Comparison of ENCODE assay signal across 16 cellular contexts in genomic region chr2:197673606-197674005, GRCh38. TPM values are rescaled to one million over a fixed set of nuclear protein-coding genes. Genes with fewer than 3 reads are reported as not detected.
DNase-seq lines count a peak whose midpoint lies in the region; FAIRE-seq lines count a peak whose summit lies in the region.
"Had no signal": no experiment of that assay in that cellular context is flagged by ENCODE, and none has a peak within 500 bp of the region (broad histone marks: within the 10 kb centered on the region; RNA-seq: fewer than 3 reads in every experiment).

No MANE protein-coding gene starts in this region.

- H3K9ac ChIP-seq in SK-N-MC (ENCODE audit: insufficient read length): peak overlapping the region; percentile 86

- H3K4me1 ChIP-seq in ectodermal cell (ENCODE audit: control insufficient read depth, insufficient read depth, low read length): peaks cover 7% of the 10 kb centered on the region
- H3K4me1 ChIP-seq: Peyer's patch had no signal

- H3K9me3 ChIP-seq in SK-N-MC (ENCODE audit: low read depth, low read length): no peaks in the 10 kb centered on the region
- H3K9me3 ChIP-seq in ectodermal cell (ENCODE audit: control insufficient read depth, low read length): no peaks in the 10 kb centered on the region
- H3K9me3 ChIP-seq: Peyer's patch had no signal

- no peak for FAIRE-seq in urothelium cell line (lab: Jason Lieb, UNC)

- no peaks in the 10 kb centered on the region for H3K27me3 ChIP-seq in ectodermal cell (ENCODE audit: control insufficient read depth, insufficient read depth, low read length, poor library complexity, severe bottlenecking)
- H3K27me3 ChIP-seq: Peyer's patch had no signal

- H3K27ac ChIP-seq in SK-N-MC: peak overlapping the region; percentile 32; the same call in 1 of the 2 replicates
- peak overlapping the region; percentile 41 for H3K27ac ChIP-seq in ectodermal cell (ENCODE audit: insufficient read depth, low read depth, low read length, poor library complexity, severe bottlenecking)
- H3K27ac ChIP-seq: Peyer's patch had no signal

- H3K36me3 ChIP-seq in SK-N-MC (ENCODE audit: insufficient read depth, low read length): 0 out of 2 replicates have a peak, but pooled peaks cover 4% of the 10 kb centered on the region
- no peaks in the 10 kb centered on the region for H3K36me3 ChIP-seq in ectodermal cell (ENCODE audit: control insufficient read depth, insufficient read depth, low read length)
- H3K36me3 ChIP-seq: Peyer's patch had no signal

- WGBS in ectodermal cell, 2 experiments: 100% methylated on average over 1 of the region's 1 CpG; no CpG with 5 or more reads in 1 of the 2 experiments

- DNase-seq in SK-N-MC (ENCODE audit: low read depth, low spot score) (no peak), midbrain (lab: John Stamatoyannopoulos, UW) (peak; percentile 43), superior temporal gyrus (ENCODE audit: extremely low spot score) (peak; percentile 69), urothelium cell line (ENCODE audit: low spot score) (no peak), NCI-H1436 (lab: John Stamatoyannopoulos, UW) (no peak), NCI-H128 (lab: John Stamatoyannopoulos, UW; ENCODE audit: unreplicated experiment) (no peak)
- DNase-seq in activated CD8-positive, alpha-beta memory T cell treated with anti-CD3 and anti-CD28 coated beads, Interleukin-2, amount 50 U/mL, for 4 hours: no peak
- DNase-seq: activated naive CD8-positive, alpha-beta T cell treated with anti-CD3 and anti-CD28 coated beads for 36 hours; activated T-cell treated with anti-CD3 and anti-CD28 coated beads for 4 hours; DMS79; foreskin melanocyte; NCI-H1092 treated with DMSO at 0.1 percent for 48 hours; NCI-H524; Peyer's patch; T-cell had no signal

- H3K4me3 ChIP-seq in SK-N-MC (peak overlapping the region; percentile 77), ectodermal cell (ENCODE audit: insufficient read depth, low read depth, low read length) (peak overlapping the region; percentile 24)

RNA-seq across cellular contexts. Expression of gene RFTN2, which starts 1.8 kb away (rescaled TPM):
- polyA plus RNA-seq in ectodermal cell (2013, experiment 1 of 4): 23.8 TPM
- polyA plus RNA-seq in ectodermal cell (2013, experiment 2 of 4): 15.6 TPM
- polyA plus RNA-seq in ectodermal cell (2013, experiment 3 of 4): 14.0 TPM
- polyA plus RNA-seq in ectodermal cell (2013, experiment 4 of 4): 16.0 TPM

RNA-seq across cellular contexts. Expression of gene MARS2, which starts 31.6 kb away (rescaled TPM):
- 11.6 TPM for polyA plus RNA-seq in ectodermal cell (2013, experiment 1 of 4)
- 10.9 TPM for polyA plus RNA-seq in ectodermal cell (2013, experiment 2 of 4)
- polyA plus RNA-seq in ectodermal cell (2013, experiment 3 of 4): 10.7 TPM
- 10.9 TPM for polyA plus RNA-seq in ectodermal cell (2013, experiment 4 of 4)

Comparison
In these comparisons a context has a peak if more than half of its experiments do, and no peak if none do; other contexts are left out.
1. DNase-seq: peak in midbrain (single experiment) and superior temporal gyrus (single experiment); none in SK-N-MC (single experiment), urothelium cell line (single experiment), NCI-H1436 (single experiment), NCI-H128 (single experiment) and activated CD8-positive, alpha-beta memory T cell treated with anti-CD3 and anti-CD28 coated beads, Interleukin-2, amount 50 U/mL, for 4 hours (single experiment).